29 cellular contexts compared by ENCODE assay signal in genomic region chr2:124289060-124289459, GRCh38.
"Had no signal": no experiment of that assay in that cellular context is flagged by ENCODE, and none has a peak within 500 bp of the region (broad histone marks: within the 10 kb centered on the region; RNA-seq: fewer than 3 reads in every experiment).

No MANE protein-coding gene starts in this region.

- H3K27ac ChIP-seq: adrenal gland, body of pancreas, brain microvascular endothelial cell, breast epithelium, VCaP had no signal

- H3K36me3 ChIP-seq: adrenal gland, brain microvascular endothelial cell, breast epithelium had no signal

- H3K4me3 ChIP-seq: adrenal gland, body of pancreas, breast epithelium had no signal

- DNase-seq: activated B cell treated with CpG ODN at 0.5 μM for 24 hours; activated CD4-positive, alpha-beta memory T cell treated with anti-CD3 and anti-CD28 coated beads for 36 hours; activated CD4-positive, alpha-beta T cell treated with anti-CD3 and anti-CD28 coated beads for 4 hours; activated CD4-positive, alpha-beta T cell treated with anti-CD3 and anti-CD28 coated beads, Interleukin-2, amount 10 ng/mL, durations not matched to agents 24 days and 14 days; activated CD4-positive, alpha-beta T cell treated with anti-CD3 and anti-CD28 coated beads, Interleukin-2, amount 50 U/mL, for 1 hour; activated CD4-positive, alpha-beta T cell treated with anti-CD3 and anti-CD28 coated beads, Interleukin-2, amount 50 U/mL, for 4 hours; activated CD4-positive, CD25-positive, alpha-beta regulatory T cell treated with anti-CD3 and anti-CD28 coated beads, Interleukin-2, amount 50 U/mL, for 72 hours; activated CD8-positive, alpha-beta memory T cell treated with anti-CD3 and anti-CD28 coated beads, Interleukin-2, amount 50 U/mL, for 4 hours; activated CD8-positive, alpha-beta T cell treated with anti-CD3 and anti-CD28 coated beads for 36 hours; activated effector memory CD4-positive, alpha-beta T cell treated with anti-CD3 and anti-CD28 coated beads, Interleukin-2, amount 50 U/mL, for 16 hours; activated gamma-delta T cell treated with Interleukin-2 at 50 U/mL for 16 hours; activated naive CD4-positive, alpha-beta T cell; activated naive CD4-positive, alpha-beta T cell treated with anti-CD3 and anti-CD28 coated beads for 36 hours; activated naive CD4-positive, alpha-beta T cell treated with anti-CD3 and anti-CD28 coated beads, Interleukin-2, amount 50 U/mL, for 16 hours; activated naive CD8-positive, alpha-beta T cell treated with anti-CD3 and anti-CD28 coated beads for 36 hours; activated T-cell treated with anti-CD3 and anti-CD28 coated beads for 4 hours; activated T-cell treated with anti-CD3 and anti-CD28 coated beads, Interleukin-2, amount 50 U/mL, for 1 hour; activated T-cell treated with anti-CD3 and anti-CD28 coated beads, Interleukin-2, amount 50 U/mL, for 4 hours; activated T-cell treated with anti-CD3 and anti-CD28 coated beads, Interleukin-2, amount 50 U/mL, for 72 hours; adrenal gland; amniotic stem cell; aorta; body of pancreas; brain microvascular endothelial cell; central memory CD4-positive, alpha-beta T cell; T-helper 2 cell; T-helper 9 cell had no signal

- H3K27me3 ChIP-seq: adrenal gland, body of pancreas, brain microvascular endothelial cell, breast epithelium had no signal

- H3K9me3 ChIP-seq: adrenal gland, body of pancreas had no signal

- H3K4me1 ChIP-seq: adrenal gland, body of pancreas, breast epithelium had no signal
